ENCODE assay signal across 35 cellular contexts in genomic region chr1:112896783-112897182, GRCh38. TPM values are rescaled to one million over a fixed set of nuclear protein-coding genes. Genes with fewer than 3 reads are reported as not detected.
DNase-seq lines count a peak whose midpoint lies in the region; ATAC-seq and TF ChIP-seq lines count a peak whose summit lies in the region.
"Had no signal": no experiment of that assay in that cellular context is flagged by ENCODE, and none has a peak within 500 bp of the region (broad histone marks: within the 10 kb centered on the region; RNA-seq: fewer than 3 reads in every experiment).

No MANE protein-coding gene starts in this region.

- H3K9me3 ChIP-seq in HEK293 (ENCODE audit: control insufficient read depth, insufficient read depth, low read depth, low read length) (no peaks in the 10 kb centered on the region), WERI-Rb-1 (ENCODE audit: severe bottlenecking) (peaks cover 11% of the 10 kb centered on the region), endodermal cell (ENCODE audit: control insufficient read depth, low read length) (peaks cover 66% of the 10 kb centered on the region), thyroid gland (no peaks in the 10 kb centered on the region)
- H3K9me3 ChIP-seq: A549 had no signal

- H3K27me3 Mint-ChIP-seq in endodermal cell (ENCODE audit: insufficient read depth): peaks cover 3% of the 10 kb centered on the region
- H3K27me3 Mint-ChIP-seq: B cell; CD4-positive, alpha-beta T cell; CD4-positive, CD25-positive, alpha-beta regulatory T cell; CD8-positive, alpha-beta memory T cell had no signal

- no peaks in the 10 kb centered on the region for H3K36me3 ChIP-seq in HEK293 (ENCODE audit: control insufficient read depth in 2 of 2, insufficient read depth in 1 of 2, low read length in 2 of 2)
- no peaks in the 10 kb centered on the region for H3K36me3 ChIP-seq in WERI-Rb-1
- no peaks in the 10 kb centered on the region for H3K36me3 ChIP-seq in endodermal cell (ENCODE audit: control insufficient read depth, insufficient read depth, low read length)
- no peaks in the 10 kb centered on the region for H3K36me3 ChIP-seq in thyroid gland
- H3K36me3 ChIP-seq: BE2C, BLaER1 had no signal

- no peak overlapping the region for H3K4me3 ChIP-seq in HEK293 (ENCODE audit: low read depth, low read length)
- no peak overlapping the region for H3K4me3 ChIP-seq in WERI-Rb-1 (ENCODE audit: low read depth, low read length)
- H3K4me3 ChIP-seq in endodermal cell (ENCODE audit: low read length): peak overlapping the region; percentile 73
- H3K4me3 ChIP-seq in thyroid gland (replicated peaks in 1 of 3): no peak overlapping the region
- H3K4me3 ChIP-seq: A549; BLaER1; BLaER1 treated with 17β-estradiol and CSF1 and Interleukin-3, amounts not matched to agents 10 nM and 100 nM had no signal

- no peak for ATAC-seq in GM18907 (IDR thresholded peaks at IDR 0.05; ENCODE audit: unreplicated experiment)
- ATAC-seq: A549; CD8-positive, alpha-beta T cell had no signal

- peaks cover 33% of the 10 kb centered on the region for H3K36me3 Mint-ChIP-seq in endodermal cell (ENCODE audit: low read depth)
- H3K36me3 Mint-ChIP-seq: CD14-positive monocyte; CD4-positive, CD25-positive, alpha-beta regulatory T cell; CD8-positive, alpha-beta T cell had no signal

- POLR2A ChIA-PET in HEK293 (lab: Yijun Ruan, JAX): no interaction called here

- H3K4me3 Mint-ChIP-seq in endodermal cell: no peak overlapping the region
- H3K4me3 Mint-ChIP-seq: B cell; CD14-positive monocyte; CD4-positive, alpha-beta memory T cell; CD4-positive, alpha-beta T cell; CD4-positive, CD25-positive, alpha-beta regulatory T cell; CD8-positive, alpha-beta memory T cell; CD8-positive, alpha-beta T cell had no signal

- intact Hi-C loops in thyroid gland (cut with DNase I): no loop called here

- H3K4me1 ChIP-seq in HEK293 (ENCODE audit: control insufficient read depth, insufficient read depth, low read length): no peaks in the 10 kb centered on the region
- H3K4me1 ChIP-seq in endodermal cell (ENCODE audit: control insufficient read depth, insufficient read depth, low read length): no peaks in the 10 kb centered on the region
- H3K4me1 ChIP-seq in thyroid gland: no peaks in the 10 kb centered on the region
- H3K4me1 ChIP-seq: A549; BE2C; BLaER1; BLaER1 treated with 17β-estradiol and CSF1 and Interleukin-3, amounts not matched to agents 10 nM and 100 nM; Caco-2 had no signal

- H3K9me3 Mint-ChIP-seq in endodermal cell: peaks cover 69% of the 10 kb centered on the region

- H3K9ac ChIP-seq in endodermal cell (ENCODE audit: extremely low read depth, low read length, poor library complexity, severe bottlenecking): no peak overlapping the region
- H3K9ac ChIP-seq: BLaER1; BLaER1 treated with 17β-estradiol and CSF1 and Interleukin-3, amounts not matched to agents 10 nM and 100 nM had no signal

- CTCF ChIA-PET in HEK293 (lab: Yijun Ruan, JAX): interaction anchor here (0.5 to 0.7 kb wide), 4 partner anchors 33 to 527 kb away, joined by 3 read pairs; no protein-coding TSS in a partner anchor

- TF ChIP-seq POLR2A in thyroid gland (IDR thresholded peaks at IDR 0.05): no peak

- H3K27ac Mint-ChIP-seq in endodermal cell: no peak overlapping the region
- H3K27ac Mint-ChIP-seq: B cell; CD14-positive monocyte; CD4-positive, alpha-beta memory T cell; CD4-positive, alpha-beta T cell; CD4-positive, CD25-positive, alpha-beta regulatory T cell; CD8-positive, alpha-beta memory T cell; CD8-positive, alpha-beta T cell had no signal

- H3K27ac ChIP-seq in HEK293 (ENCODE audit: extremely low read depth, low read depth, low read length) (no peak overlapping the region), WERI-Rb-1 (peak overlapping the region; percentile 36; the same call in 1 of the 2 replicates), endodermal cell (ENCODE audit: low read depth, low read length) (no peak overlapping the region), thyroid gland (no peak overlapping the region)
- H3K27ac ChIP-seq: 22Rv1; A549; BLaER1; BLaER1 treated with 17β-estradiol and CSF1 and Interleukin-3, amounts not matched to agents 10 nM and 100 nM; C4-2B had no signal

- DNase-seq in OCI-M1 (lab: John Stamatoyannopoulos, UW): peak; percentile 20
- no peak for DNase-seq in WERI-Rb-1
- no peak for DNase-seq in endodermal cell
- no peak for DNase-seq in HUDEP-2 (lab: John Stamatoyannopoulos, UW; ENCODE audit: unreplicated experiment in 76 of 76)
- DNase-seq in thyroid gland: no peak
- DNase-seq in epidermal melanocyte (ENCODE audit: insufficient read length, low spot score): no peak
- DNase-seq: 8988T; ACHN; AML-193; BE2C; C1 segment of cervical spinal cord; Caco-2; Calu3; CD4-positive, alpha-beta memory T cell; CD4-positive, alpha-beta T cell; CD4-positive, CD25-positive, alpha-beta regulatory T cell; CD8-positive, alpha-beta memory T cell; CD8-positive, alpha-beta T cell; COR-L47; DMS 273 treated with DMSO at 0.1 percent for 48 hours; DMS153; DMS53; DMS79; DMS79 treated with DMSO at 0.1 percent for 48 hours; DND-41; EL had no signal

- TF ChIP-seq CTCF in HEK293 (tag by site-specific recombination; IDR thresholded peaks at IDR 0.05): no peak
- no peak for TF ChIP-seq CTCF in WERI-Rb-1 (IDR thresholded peaks at IDR 0.05; ENCODE audit: low read depth, low read length)
- TF ChIP-seq CTCF in endodermal cell (conservative IDR thresholded peaks at IDR 0.05): no peak
- no peak for TF ChIP-seq CTCF in thyroid gland (IDR thresholded peaks at IDR 0.05)

- peaks cover 6% of the 10 kb centered on the region for H3K4me1 Mint-ChIP-seq in endodermal cell
- H3K4me1 Mint-ChIP-seq: B cell; CD14-positive monocyte; CD4-positive, alpha-beta memory T cell; CD4-positive, CD25-positive, alpha-beta regulatory T cell; CD8-positive, alpha-beta memory T cell had no signal

- H3K27me3 ChIP-seq in WERI-Rb-1 (ENCODE audit: insufficient read depth, low read depth, severe bottlenecking): no peaks in the 10 kb centered on the region
- H3K27me3 ChIP-seq in endodermal cell (ENCODE audit: control insufficient read depth, insufficient read depth, low read length, poor library complexity, severe bottlenecking): no peaks in the 10 kb centered on the region
- no peaks in the 10 kb centered on the region for H3K27me3 ChIP-seq in thyroid gland
- H3K27me3 ChIP-seq: BE2C; BLaER1; BLaER1 treated with 17β-estradiol and CSF1 and Interleukin-3, amounts not matched to agents 10 nM and 100 nM had no signal

TF ChIP-seq in HEK293, 187 proteins besides CTCF, POLR2A, EP300 and RAD21:
- TF ChIP-seq ZNF530 (tag by site-specific recombination; IDR thresholded peaks at IDR 0.05; ENCODE audit: low read depth) (no peak), ZNF843 (tag by site-specific recombination; IDR thresholded peaks at IDR 0.05) (no peak), SETDB1 (IDR thresholded peaks at IDR 0.05; ENCODE audit: insufficient read length, low read length) (peak; percentile 91), TRIM28 (IDR thresholded peaks at IDR 0.05; ENCODE audit: borderline replicate concordance, low read length) (peak; percentile 77)

RNA-seq across cellular contexts. Expression of gene SLC16A1, which starts 59.2 kb away (rescaled TPM):
- total RNA-seq in endodermal cell (100 to 1,000 TPM; 229 to 248 TPM), thyroid gland (1 to 10 TPM; 3.3 to 6.2 (median 5.5) TPM)
- 145 TPM for polyA plus RNA-seq in endodermal cell (2013, experiment 1 of 2)
- 127 TPM for polyA plus RNA-seq in endodermal cell (2013, experiment 2 of 2)

Comparison
In these comparisons a context has a peak if more than half of its experiments do, and no peak if none do; other contexts are left out.
1. RNA of gene SLC16A1, which starts 59.2 kb away (total RNA-seq): 229 to 248 TPM in endodermal cell; 3.3 to 6.2 TPM in thyroid gland; every median in the first group is over 10 times any median in the second.